In the genomic region with DNA sequence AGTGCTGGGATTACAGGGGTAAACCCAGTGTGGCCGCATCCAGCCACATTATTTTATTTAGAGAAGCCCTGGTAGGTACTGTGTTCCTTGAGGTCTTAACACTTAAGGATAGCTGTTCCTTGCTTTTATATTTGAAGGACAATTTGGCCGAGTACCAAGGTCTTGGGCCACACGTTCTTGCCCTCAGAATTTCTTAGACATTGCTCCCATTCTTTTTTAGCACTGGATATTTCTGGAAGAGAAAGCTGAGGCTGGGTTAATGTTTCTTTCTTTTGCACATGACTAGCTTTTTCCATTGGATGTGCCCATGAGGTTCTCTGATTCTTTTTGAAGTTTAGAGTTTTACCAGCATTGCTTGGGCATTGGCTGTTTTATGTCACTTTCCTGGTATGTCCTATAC, we compare ENCODE assay signal across 1 cellular context.
TF ChIP-seq lines count a peak whose summit lies in the region.

No MANE protein-coding gene starts in this region.

TF ChIP-seq in liver, 16 proteins besides CTCF, POLR2A, EP300 and RAD21 (continued from another document):
- TF ChIP-seq, protein P1, sequence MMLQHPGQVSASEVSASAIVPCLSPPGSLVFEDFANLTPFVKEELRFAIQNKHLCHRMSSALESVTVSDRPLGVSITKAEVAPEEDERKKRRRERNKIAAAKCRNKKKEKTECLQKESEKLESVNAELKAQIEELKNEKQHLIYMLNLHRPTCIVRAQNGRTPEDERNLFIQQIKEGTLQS (IDR thresholded peaks at IDR 0.05), result peak; percentile 52
- TF ChIP-seq RXRA (IDR thresholded peaks at IDR 0.05) (no peak), JUND (IDR thresholded peaks at IDR 0.05) (peak; percentile 89 to 96), FOXA1 (IDR thresholded peaks at IDR 0.05) (no peak), SP1 (IDR thresholded peaks at IDR 0.05) (no peak), GABPA (IDR thresholded peaks at IDR 0.05 in 1 of 2, conservative IDR thresholded peaks at IDR 0.05 in 1 of 2) (no peak), HNF4A (conservative IDR thresholded peaks at IDR 0.05) (no peak), HNF4G (IDR thresholded peaks at IDR 0.05) (no peak)
